ENCODE assay signal across 22 cellular contexts in the genomic region with DNA sequence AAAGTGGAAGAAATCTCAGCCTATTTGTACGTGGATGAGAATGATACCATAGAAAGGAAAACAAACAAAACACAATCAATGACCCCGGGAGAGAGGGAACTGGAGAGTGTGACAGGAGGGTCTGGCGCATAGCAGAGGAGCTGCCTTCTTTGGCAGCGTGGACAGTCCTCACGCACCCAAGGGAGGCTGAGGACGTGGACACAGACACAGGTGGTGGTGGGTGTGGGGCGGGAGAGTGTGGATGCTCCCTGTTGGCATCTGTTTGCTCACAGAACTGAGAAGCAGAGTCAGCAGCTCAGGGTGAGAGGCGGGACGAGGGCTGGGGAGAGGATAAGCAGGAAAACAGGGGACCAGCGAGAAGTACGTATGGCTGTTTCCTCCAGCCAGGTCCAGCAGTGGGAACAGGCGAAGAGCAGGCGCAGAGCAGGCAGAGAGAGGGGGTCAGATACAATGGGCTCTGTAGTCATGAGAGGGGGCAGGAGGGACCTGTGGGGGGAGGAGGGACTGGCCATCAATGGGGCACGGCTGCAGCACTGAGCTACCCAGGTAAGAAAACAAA. TPM values are rescaled to one million over a fixed set of nuclear protein-coding genes. Genes with fewer than 3 reads are reported as not detected.
DNase-seq lines count a peak whose midpoint lies in the region; ATAC-seq, FAIRE-seq and TF ChIP-seq lines count a peak whose summit lies in the region.
"Had no signal": no experiment of that assay in that cellular context is flagged by ENCODE, and none has a peak within 500 bp of the region (broad histone marks: within the 10 kb centered on the region; RNA-seq: fewer than 3 reads in every experiment).

No MANE protein-coding gene starts in this region.

- H3K27me3 ChIP-seq in K562 (ENCODE audit: control insufficient read depth in 2 of 2, insufficient read depth in 2 of 2, low read length in 2 of 2) (no peaks in the 10 kb centered on the region), skeletal muscle tissue (ENCODE audit: control insufficient read depth in 3 of 3, insufficient read depth in 3 of 3, low read length in 3 of 3) (no peaks in the 10 kb centered on the region)

- POLR2A ChIA-PET in K562 (lab: Yijun Ruan, JAX), result interaction anchor here (1.1 to 1.7 kb wide), 2 partner anchors 10 to 13 kb away, joined by 3 to 4 read pairs; partner anchors contain the start of gene CMBL

- peaks cover 48 to 58% of the 10 kb centered on the region in 2 experiments for H3K4me1 ChIP-seq in K562 (replicated peaks in 1 of 2; ENCODE audit: control insufficient read depth in 2 of 2, insufficient read depth in 2 of 2, low read length in 2 of 2)
- peaks cover 5 to 22% (median 9%) of the 10 kb centered on the region in 3 donors for H3K4me1 ChIP-seq in skeletal muscle tissue (ENCODE audit: control insufficient read depth in 3 of 3, insufficient read depth in 3 of 3, low read length in 3 of 3)
- H3K4me1 ChIP-seq in kidney (ENCODE audit: control insufficient read depth in 1 of 2, insufficient read depth in 1 of 2, low read depth in 1 of 2, low read length in 2 of 2), result peaks cover 2 to 7% of the 10 kb centered on the region in 2 donors

- peak overlapping the region in 1 of 2 experiments; percentile 75; a peak in 2 of 4 replicates for H3K9ac ChIP-seq in K562 (ENCODE audit: insufficient read depth in 1 of 2, low read depth in 2 of 2, low read length in 2 of 2)
- H3K9ac ChIP-seq in skeletal muscle tissue (ENCODE audit: low read depth in 1 of 3, low read length in 3 of 3), result peak overlapping the region in 1 of 3 donors; percentile 33
- H3K9ac ChIP-seq in kidney (ENCODE audit: low read length in 2 of 2), result no peak overlapping the region

- 78% methylated on average over 13 of the region's 14 CpGs for WGBS in K562 (ENCODE audit: insufficient coverage, low coverage, missing lambda C conversion rate)

- no peak overlapping the region for H3K27ac Mint-ChIP-seq in activated T-helper 2 cell treated with anti-CD3 and anti-CD28 coated beads, Interferon-gamma antibody, Interleukin-2, Interleukin-4, amounts not matched to agents 10 μg/mL and 5 μg/mL and 100 μg/mL, durations not matched to agents 14 hours and 24 hours and 36 hours
- H3K27ac Mint-ChIP-seq: CD14-positive monocyte, T-helper 17 cell had no signal

- H4K20me1 ChIP-seq in K562 (replicated peaks; ENCODE audit: control insufficient read depth, insufficient read depth, low read length), result no peaks in the 10 kb centered on the region

- TF ChIP-seq EP300 in K562 (IDR thresholded peaks at IDR 0.05; ENCODE audit: low read length), result no peak

- H2AFZ ChIP-seq in K562 (ENCODE audit: low read depth, low read length), result no peak overlapping the region

- H3K27ac ChIP-seq in K562 (ENCODE audit: extremely low read depth, low read depth, low read length), result peak overlapping the region; percentile 29; the same call in 1 of the 3 replicates
- H3K27ac ChIP-seq in skeletal muscle tissue (ENCODE audit: low read depth, low read length), result peak overlapping the region; percentile 30
- no peak overlapping the region for H3K27ac ChIP-seq in kidney (ENCODE audit: low read depth in 2 of 2, low read length in 2 of 2)

- TF ChIP-seq RAD21 in K562 (CRISPR knock-in tag; conservative IDR thresholded peaks at IDR 0.05 in 1 of 2, IDR thresholded peaks at IDR 0.05 in 1 of 2), result no peak

- H3K9me3 Mint-ChIP-seq in activated T-helper 2 cell treated with anti-CD3 and anti-CD28 coated beads, Interferon-gamma antibody, Interleukin-2, Interleukin-4, amounts not matched to agents 10 μg/mL and 5 μg/mL and 100 μg/mL, durations not matched to agents 14 hours and 24 hours and 36 hours, result no peaks in the 10 kb centered on the region

- H3K27me3 Mint-ChIP-seq in activated T-helper 2 cell treated with anti-CD3 and anti-CD28 coated beads, Interferon-gamma antibody, Interleukin-2, Interleukin-4, amounts not matched to agents 10 μg/mL and 5 μg/mL and 100 μg/mL, durations not matched to agents 14 hours and 24 hours and 36 hours (ENCODE audit: low read depth), result peaks cover 20% of the 10 kb centered on the region

- intact Hi-C loops in K562 (cut with micrococcal nuclease), result no loop called here
- intact Hi-C loops in kidney (cut with DNase I), result no loop called here
- intact Hi-C loops in activated T-helper 2 cell treated with anti-CD3 and anti-CD28 coated beads, Interferon-gamma antibody, Interleukin-2, Interleukin-4, amounts not matched to agents 10 μg/mL and 5 μg/mL and 100 μg/mL, durations not matched to agents 14 hours and 24 hours and 36 hours (cut with micrococcal nuclease), result no loop called here

- no peaks in the 10 kb centered on the region for H3K4me1 Mint-ChIP-seq in activated T-helper 2 cell treated with anti-CD3 and anti-CD28 coated beads, Interferon-gamma antibody, Interleukin-2, Interleukin-4, amounts not matched to agents 10 μg/mL and 5 μg/mL and 100 μg/mL, durations not matched to agents 14 hours and 24 hours and 36 hours (ENCODE audit: low read depth)
- H3K4me1 Mint-ChIP-seq: T-helper 17 cell had no signal

- H3K9me3 ChIP-seq in K562 (replicated peaks; ENCODE audit: control insufficient read depth, insufficient read depth, low read depth, low read length) (peaks cover 8% of the 10 kb centered on the region; the same call in 1 of the 2 replicates), skeletal muscle tissue (ENCODE audit: control insufficient read depth in 3 of 3, low read length in 3 of 3) (peaks cover 0 to 2% (median 0%) of the 10 kb centered on the region in 3 donors), kidney (ENCODE audit: control insufficient read depth in 1 of 2, low read length in 2 of 2) (no peaks in the 10 kb centered on the region)

- H3K4me2 ChIP-seq in K562 (ENCODE audit: insufficient read depth, low read length), result no peak overlapping the region

- no peaks in the 10 kb centered on the region for H3K9me1 ChIP-seq in K562 (ENCODE audit: control insufficient read depth, insufficient read depth, low read length)

- FAIRE-seq in K562 (lab: Jason Lieb, UNC) (no peak), kidney (lab: Jason Lieb, UNC) (no peak)
- FAIRE-seq: GM12892, GM19239 had no signal

- ATAC-seq in K562, result no peak
- ATAC-seq: T-helper 17 cell had no signal

- CTCF ChIA-PET in K562 (lab: Yijun Ruan, JAX; ENCODE audit: low intra/inter-chr PET ratio), result no interaction called here

- H3K36me3 ChIP-seq in K562 (ENCODE audit: control insufficient read depth, insufficient read depth, low read length) (peaks cover 68% of the 10 kb centered on the region), skeletal muscle tissue (ENCODE audit: control insufficient read depth in 3 of 3, insufficient read depth in 3 of 3, low read length in 3 of 3) (peaks cover 4 to 20% (median 17%) of the 10 kb centered on the region in 3 donors), kidney (ENCODE audit: control insufficient read depth in 1 of 2, insufficient read depth in 2 of 2, low read length in 2 of 2) (peaks cover 0 to 9% of the 10 kb centered on the region in 2 donors)

- H3K4me3 Mint-ChIP-seq in activated T-helper 2 cell treated with anti-CD3 and anti-CD28 coated beads, Interferon-gamma antibody, Interleukin-2, Interleukin-4, amounts not matched to agents 10 μg/mL and 5 μg/mL and 100 μg/mL, durations not matched to agents 14 hours and 24 hours and 36 hours (ENCODE audit: low read depth), result no peak overlapping the region
- H3K4me3 Mint-ChIP-seq: CD14-positive monocyte, IgD-negative memory B cell, T-helper 17 cell had no signal

- peaks cover 92% of the 10 kb centered on the region for H3K79me2 ChIP-seq in K562 (ENCODE audit: control insufficient read depth, insufficient read depth, low read length)

- H3K4me3 ChIP-seq in K562 (no peak overlapping the region), skeletal muscle tissue (ENCODE audit: low read length in 3 of 3) (no peak overlapping the region), kidney (ENCODE audit: low read length in 2 of 2) (no peak overlapping the region)

- peak; percentile 38 for DNase-seq in activated effector memory CD4-positive, alpha-beta T cell treated with anti-CD3 and anti-CD28 coated beads, Interleukin-2, amount 50 U/mL, for 16 hours
- DNase-seq in activated effector memory CD4-positive, alpha-beta T cell treated with Interleukin-2 at 50 U/mL for 16 hours, result no peak
- peak; percentile 71 for DNase-seq in NCI-H69 (lab: John Stamatoyannopoulos, UW)
- DNase-seq in K562 (ENCODE audit: extremely low read depth in 1 of 4, low spot score in 3 of 4), result no peak
- no peak for DNase-seq in kidney
- DNase-seq in activated T-helper 2 cell treated with anti-CD3 and anti-CD28 coated beads, Interferon-gamma antibody, Interleukin-2, Interleukin-4, amounts not matched to agents 10 μg/mL and 5 μg/mL and 100 μg/mL, durations not matched to agents 14 hours and 24 hours and 36 hours (ENCODE audit: low spot score), result no peak
- DNase-seq in activated CD4-positive, alpha-beta T cell treated with anti-CD3 and anti-CD28 coated beads, Interleukin-2, amount 50 U/mL, for 48 hours, result no peak
- DNase-seq: ACHN; AML-193; GF-D8; HCEC 1CT; NCI-H1436 treated with DMSO at 0.1 percent for 48 hours; NCI-H2171; NCI-H510A; NK-92 treated with Interleukin-12 subunit alpha and Interleukin-12 subunit beta, amount 100 ng/mL, for 24 hours; OCI-M1; T-helper 17 cell had no signal

- in situ Hi-C loops in K562 (cut with MboI), result no loop called here

- TF ChIP-seq POLR2A in K562 (conservative IDR thresholded peaks at IDR 0.05), result no peak

- TF ChIP-seq CTCF in K562 (IDR thresholded peaks at IDR 0.05 in 2 of 3, conservative IDR thresholded peaks at IDR 0.05 in 1 of 3; ENCODE audit: insufficient read depth in 2 of 3, low read depth in 1 of 3, low read length in 3 of 3) (no peak), kidney (IDR thresholded peaks at IDR 0.05; ENCODE audit: borderline replicate concordance, extremely low read depth, insufficient read depth) (no peak)

- BruUV-seq in K562 (replicated peaks; lab: Mats Ljungman, UMichigan), result no TSS peak

- no peaks in the 10 kb centered on the region for H3K36me3 Mint-ChIP-seq in activated T-helper 2 cell treated with anti-CD3 and anti-CD28 coated beads, Interferon-gamma antibody, Interleukin-2, Interleukin-4, amounts not matched to agents 10 μg/mL and 5 μg/mL and 100 μg/mL, durations not matched to agents 14 hours and 24 hours and 36 hours (ENCODE audit: low read depth)
- H3K36me3 Mint-ChIP-seq: CD14-positive monocyte had no signal

RNA-seq across cellular contexts. Expression of gene CMBL, which starts 10.0 kb away (rescaled TPM):
- 57.6 and 73.6 TPM in 2 replicates for total RNA-seq in K562 (2011; cell fraction: chromatin; rRNA removed; ENCODE audit: low replicate concordance)
- 41.8 and 51.0 TPM in 2 replicates for total RNA-seq in K562 (2011; cell fraction: nucleolus; rRNA removed)
- total RNA-seq in K562 (2011; cell fraction: nucleoplasm; rRNA removed), result 60.6 and 76.3 TPM in 2 replicates
- 22.6 and 30.0 TPM in 2 replicates for total RNA-seq in K562 (2014; rRNA removed)
- 68.2 and 86.7 TPM in 2 replicates for total RNA-seq in K562 (2014; rRNA removed; fragmentation: Illumina TruSeq; extraction: Trizol)
- total RNA-seq in K562 (2015; rRNA removed; fragmentation: Illumina TruSeq; extraction: Trizol), result 54.7 and 55.5 TPM in 2 replicates
- total RNA-seq in K562 (2021), result 119 and 121 TPM in 2 replicates
- polyA plus RNA-seq in K562 (2011; rRNA removed), result 183 and 192 TPM in 2 replicates
- 228 and 464 TPM in 2 replicates for polyA plus RNA-seq in K562 (2011; cell fraction: cytosol; rRNA removed)
- 27.2 and 28.4 TPM in 2 replicates for polyA plus RNA-seq in K562 (2011; cell fraction: nucleus; rRNA removed)
- polyA plus RNA-seq in K562 (2012), result 129 and 225 TPM in 2 replicates
- polyA plus RNA-seq in K562 (2014; fragmentation: Illumina TruSeq; extraction: Trizol), result 140 and 144 TPM in 2 replicates
- 10 to 100 TPM; 53.4 to 71.1 TPM for polyA plus RNA-seq in K562 (2014; fragmentation: Nextera tagmentation; extraction: Ambion mirVana)
- 109 and 128 TPM in 2 replicates for polyA plus RNA-seq in K562 (2014; rRNA removed)
- 176 TPM in 2 replicates for polyA minus RNA-seq in K562 (2011; rRNA and poly(A)+ RNA removed)
- polyA minus RNA-seq in K562 (2011; cell fraction: cytosol; rRNA and poly(A)+ RNA removed), result 200 and 213 TPM in 2 replicates
- polyA minus RNA-seq in K562 (2011; cell fraction: nucleus; rRNA and poly(A)+ RNA removed), result 23.2 and 39.3 TPM in 2 replicates
- total RNA-seq in skeletal muscle tissue, result 34.4 TPM
- 36.6 TPM for total RNA-seq in kidney
- 243 TPM for polyA plus RNA-seq in kidney (ENCODE audit: insufficient read depth, low read depth, low replicate concordance)
- total RNA-seq in activated T-helper 2 cell treated with anti-CD3 and anti-CD28 coated beads, Interferon-gamma antibody, Interleukin-2, Interleukin-4, amounts not matched to agents 10 μg/mL and 5 μg/mL and 100 μg/mL, durations not matched to agents 14 hours and 24 hours and 36 hours, result 0.23 and 0.25 TPM in 2 replicates
- polyA plus RNA-seq: IgD-negative memory B cell had no signal

RNA-seq across cellular contexts. Expression of gene CCT5, which starts 47.6 kb away (rescaled TPM):
- 239 and 473 TPM in 2 replicates for total RNA-seq in K562 (2011; cell fraction: chromatin; rRNA removed; ENCODE audit: low replicate concordance)
- 160 and 181 TPM in 2 replicates for total RNA-seq in K562 (2011; cell fraction: nucleolus; rRNA removed)
- 271 and 310 TPM in 2 replicates for total RNA-seq in K562 (2011; cell fraction: nucleoplasm; rRNA removed)
- 1,056 and 1,105 TPM in 2 replicates for total RNA-seq in K562 (2014; rRNA removed)
- 1,310 and 1,339 TPM in 2 replicates for total RNA-seq in K562 (2014; rRNA removed; fragmentation: Illumina TruSeq; extraction: Trizol)
- total RNA-seq in K562 (2015; rRNA removed; fragmentation: Illumina TruSeq; extraction: Trizol), result 1,290 and 1,307 TPM in 2 replicates
- total RNA-seq in K562 (2021), result 782 and 792 TPM in 2 replicates
- 773 and 1,153 TPM in 2 replicates for polyA plus RNA-seq in K562 (2011; rRNA removed)
- polyA plus RNA-seq in K562 (2011; cell fraction: cytosol; rRNA removed), result 486 and 691 TPM in 2 replicates
- 304 and 417 TPM in 2 replicates for polyA plus RNA-seq in K562 (2011; cell fraction: nucleus; rRNA removed)
- polyA plus RNA-seq in K562 (2012), result 564 and 1,172 TPM in 2 replicates
- 1,097 and 1,170 TPM in 2 replicates for polyA plus RNA-seq in K562 (2014; fragmentation: Illumina TruSeq; extraction: Trizol)
- polyA plus RNA-seq in K562 (2014; fragmentation: Nextera tagmentation; extraction: Ambion mirVana), result 1,000 to 10,000 TPM in 1 of 2 experiments, 100 to 1,000 TPM in 1; 926 to 1,606 TPM
- 798 and 941 TPM in 2 replicates for polyA plus RNA-seq in K562 (2014; rRNA removed)
- polyA minus RNA-seq in K562 (2011; rRNA and poly(A)+ RNA removed), result 2,049 and 2,472 TPM in 2 replicates
- 548 and 692 TPM in 2 replicates for polyA minus RNA-seq in K562 (2011; cell fraction: cytosol; rRNA and poly(A)+ RNA removed)
- 155 and 246 TPM in 2 replicates for polyA minus RNA-seq in K562 (2011; cell fraction: nucleus; rRNA and poly(A)+ RNA removed)
- total RNA-seq in skeletal muscle tissue, result 212 TPM
- total RNA-seq in kidney, result 136 TPM
- 130 TPM for polyA plus RNA-seq in kidney (ENCODE audit: insufficient read depth, low read depth, low replicate concordance)
- 494 and 522 TPM in 2 replicates for total RNA-seq in activated T-helper 2 cell treated with anti-CD3 and anti-CD28 coated beads, Interferon-gamma antibody, Interleukin-2, Interleukin-4, amounts not matched to agents 10 μg/mL and 5 μg/mL and 100 μg/mL, durations not matched to agents 14 hours and 24 hours and 36 hours

RNA-seq across cellular contexts. Expression of gene ATPSCKMT, which starts 48.0 kb away (rescaled TPM):
- total RNA-seq in K562 (2011; cell fraction: chromatin; rRNA removed; ENCODE audit: low replicate concordance), result 63.3 and 105 TPM in 2 replicates
- 33.5 and 38.3 TPM in 2 replicates for total RNA-seq in K562 (2011; cell fraction: nucleolus; rRNA removed)
- 54.5 and 67.1 TPM in 2 replicates for total RNA-seq in K562 (2011; cell fraction: nucleoplasm; rRNA removed)
- total RNA-seq in K562 (2014; rRNA removed), result 26.2 and 30.2 TPM in 2 replicates
- 44.4 and 46.2 TPM in 2 replicates for total RNA-seq in K562 (2014; rRNA removed; fragmentation: Illumina TruSeq; extraction: Trizol)
- 29.5 and 32.4 TPM in 2 replicates for total RNA-seq in K562 (2015; rRNA removed; fragmentation: Illumina TruSeq; extraction: Trizol)
- 29.1 and 32.2 TPM in 2 replicates for total RNA-seq in K562 (2021)
- 32.1 and 46.8 TPM in 2 replicates for polyA plus RNA-seq in K562 (2011; rRNA removed)
- 11.9 and 39.5 TPM in 2 replicates for polyA plus RNA-seq in K562 (2011; cell fraction: cytosol; rRNA removed)
- 38.0 and 40.7 TPM in 2 replicates for polyA plus RNA-seq in K562 (2011; cell fraction: nucleus; rRNA removed)
- polyA plus RNA-seq in K562 (2012), result 22.4 and 28.9 TPM in 2 replicates
- 36.9 and 41.1 TPM in 2 replicates for polyA plus RNA-seq in K562 (2014; fragmentation: Illumina TruSeq; extraction: Trizol)
- 10 to 100 TPM; 36.6 to 40.7 TPM for polyA plus RNA-seq in K562 (2014; fragmentation: Nextera tagmentation; extraction: Ambion mirVana)
- 28.3 and 38.4 TPM in 2 replicates for polyA plus RNA-seq in K562 (2014; rRNA removed)
- polyA minus RNA-seq in K562 (2011; rRNA and poly(A)+ RNA removed), result 48.5 and 54.2 TPM in 2 replicates
- 10.5 and 16.6 TPM in 2 replicates for polyA minus RNA-seq in K562 (2011; cell fraction: cytosol; rRNA and poly(A)+ RNA removed)
- 20.2 and 38.1 TPM in 2 replicates for polyA minus RNA-seq in K562 (2011; cell fraction: nucleus; rRNA and poly(A)+ RNA removed)
- 21.9 TPM for total RNA-seq in skeletal muscle tissue
- 27.8 TPM for total RNA-seq in kidney
- polyA plus RNA-seq in kidney (ENCODE audit: insufficient read depth, low read depth, low replicate concordance), result 12.1 TPM
- 24.0 and 25.8 TPM in 2 replicates for total RNA-seq in activated T-helper 2 cell treated with anti-CD3 and anti-CD28 coated beads, Interferon-gamma antibody, Interleukin-2, Interleukin-4, amounts not matched to agents 10 μg/mL and 5 μg/mL and 100 μg/mL, durations not matched to agents 14 hours and 24 hours and 36 hours

RNA-seq across cellular contexts. Expression of gene MARCHF6, which starts 55.8 kb away (rescaled TPM):
- 561 and 734 TPM in 2 replicates for total RNA-seq in K562 (2011; cell fraction: chromatin; rRNA removed; ENCODE audit: low replicate concordance)
- total RNA-seq in K562 (2011; cell fraction: nucleolus; rRNA removed), result 300 and 404 TPM in 2 replicates
- total RNA-seq in K562 (2011; cell fraction: nucleoplasm; rRNA removed), result 460 and 488 TPM in 2 replicates
- total RNA-seq in K562 (2014; rRNA removed), result 68.1 and 82.1 TPM in 2 replicates
- total RNA-seq in K562 (2014; rRNA removed; fragmentation: Illumina TruSeq; extraction: Trizol), result 110 and 145 TPM in 2 replicates
- 73.8 and 74.1 TPM in 2 replicates for total RNA-seq in K562 (2015; rRNA removed; fragmentation: Illumina TruSeq; extraction: Trizol)
- total RNA-seq in K562 (2021), result 173 and 197 TPM in 2 replicates
- 363 and 456 TPM in 2 replicates for polyA plus RNA-seq in K562 (2011; rRNA removed)
- 108 and 266 TPM in 2 replicates for polyA plus RNA-seq in K562 (2011; cell fraction: cytosol; rRNA removed)
- 690 and 1,115 TPM in 2 replicates for polyA plus RNA-seq in K562 (2011; cell fraction: nucleus; rRNA removed)
- polyA plus RNA-seq in K562 (2012), result 113 TPM in 2 replicates
- 97.2 and 107 TPM in 2 replicates for polyA plus RNA-seq in K562 (2014; fragmentation: Illumina TruSeq; extraction: Trizol)
- 100 to 1,000 TPM; 170 to 176 TPM for polyA plus RNA-seq in K562 (2014; fragmentation: Nextera tagmentation; extraction: Ambion mirVana)
- 113 and 116 TPM in 2 replicates for polyA plus RNA-seq in K562 (2014; rRNA removed)
- 714 and 809 TPM in 2 replicates for polyA minus RNA-seq in K562 (2011; rRNA and poly(A)+ RNA removed)
- polyA minus RNA-seq in K562 (2011; cell fraction: cytosol; rRNA and poly(A)+ RNA removed), result 187 and 222 TPM in 2 replicates
- polyA minus RNA-seq in K562 (2011; cell fraction: nucleus; rRNA and poly(A)+ RNA removed), result 218 and 284 TPM in 2 replicates
- 110 TPM for total RNA-seq in skeletal muscle tissue
- 177 TPM for total RNA-seq in kidney
- polyA plus RNA-seq in kidney (ENCODE audit: insufficient read depth, low read depth, low replicate concordance), result 70.4 TPM
- 111 and 116 TPM in 2 replicates for total RNA-seq in activated T-helper 2 cell treated with anti-CD3 and anti-CD28 coated beads, Interferon-gamma antibody, Interleukin-2, Interleukin-4, amounts not matched to agents 10 μg/mL and 5 μg/mL and 100 μg/mL, durations not matched to agents 14 hours and 24 hours and 36 hours

Comparison
In these comparisons a context has a peak if more than half of its experiments do, and no peak if none do; other contexts are left out.
1. DNase-seq: peak in activated effector memory CD4-positive, alpha-beta T cell treated with anti-CD3 and anti-CD28 coated beads, Interleukin-2, amount 50 U/mL, for 16 hours (single experiment) and NCI-H69 (single experiment); none in activated effector memory CD4-positive, alpha-beta T cell treated with Interleukin-2 at 50 U/mL for 16 hours (single experiment), K562 (0 of 4), kidney (single experiment), activated T-helper 2 cell treated with anti-CD3 and anti-CD28 coated beads, Interferon-gamma antibody, Interleukin-2, Interleukin-4, amounts not matched to agents 10 μg/mL and 5 μg/mL and 100 μg/mL, durations not matched to agents 14 hours and 24 hours and 36 hours (single experiment) and activated CD4-positive, alpha-beta T cell treated with anti-CD3 and anti-CD28 coated beads, Interleukin-2, amount 50 U/mL, for 48 hours (0 of 2).
2. H3K27ac ChIP-seq: peak in K562 (single experiment) and skeletal muscle tissue (single experiment); none in kidney (0 of 2).
3. RNA of gene CMBL, which starts 10.0 kb away (total RNA-seq): 22.6 to 121 TPM in K562, 36.6 TPM in kidney (single experiment) and 34.4 TPM in skeletal muscle tissue (single experiment); 0.23 to 0.25 TPM in activated T-helper 2 cell treated with anti-CD3 and anti-CD28 coated beads, Interferon-gamma antibody, Interleukin-2, Interleukin-4, amounts not matched to agents 10 μg/mL and 5 μg/mL and 100 μg/mL, durations not matched to agents 14 hours and 24 hours and 36 hours; every median in the first group is over 10 times any median in the second.